Comparison of ENCODE assay signal across 31 cellular contexts in the genomic region with DNA sequence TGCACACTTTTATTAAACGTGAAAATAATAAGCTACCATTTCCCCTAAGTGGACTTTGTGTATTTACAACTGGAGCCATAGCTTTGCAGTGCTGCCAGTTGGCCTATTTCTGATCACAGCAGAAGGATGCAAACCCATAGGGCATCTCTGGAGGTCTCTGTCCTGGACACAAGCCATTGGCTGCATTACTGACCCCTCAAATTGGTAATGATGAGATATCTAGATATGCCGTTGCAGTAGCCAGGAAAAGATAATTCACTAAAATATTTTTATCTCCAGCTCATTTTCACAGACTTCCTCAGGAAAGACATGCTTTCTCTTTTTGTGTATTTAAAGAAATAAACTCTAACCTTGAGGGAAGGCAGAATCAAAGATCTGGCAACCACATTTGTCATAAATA.
"Had no signal": no experiment of that assay in that cellular context is flagged by ENCODE, and none has a peak within 500 bp of the region (broad histone marks: within the 10 kb centered on the region; RNA-seq: fewer than 3 reads in every experiment).

No MANE protein-coding gene starts in this region.

- DNase-seq: activated effector memory CD4-positive, alpha-beta T cell treated with anti-CD3 and anti-CD28 coated beads, Interleukin-2, amount 50 U/mL, for 16 hours; activated effector memory CD4-positive, alpha-beta T cell treated with Interleukin-2 at 50 U/mL for 16 hours; activated gamma-delta T cell; activated gamma-delta T cell treated with Interleukin-2 at 50 U/mL for 16 hours; activated naive CD4-positive, alpha-beta T cell; activated naive CD4-positive, alpha-beta T cell treated with anti-CD3 and anti-CD28 coated beads for 36 hours; activated naive CD4-positive, alpha-beta T cell treated with anti-CD3 and anti-CD28 coated beads, Interleukin-2, amount 10 ng/mL, durations not matched to agents 7 days and 5 days; activated naive CD4-positive, alpha-beta T cell treated with anti-CD3 and anti-CD28 coated beads, Interleukin-2, amount 50 U/mL, for 16 hours; activated naive CD4-positive, alpha-beta T cell treated with Interleukin-2 at 50 U/mL for 16 hours; activated naive CD8-positive, alpha-beta T cell treated with anti-CD3 and anti-CD28 coated beads for 36 hours; activated naive CD8-positive, alpha-beta T cell treated with anti-CD3 and anti-CD28 coated beads, Interleukin-2, amount 10 ng/mL, durations not matched to agents 7 days and 5 days; activated naive CD8-positive, alpha-beta T cell treated with anti-CD3 and anti-CD28 coated beads, Interleukin-2, amount 50 U/mL, for 24 hours; activated T-cell treated with anti-CD3 and anti-CD28 coated beads, Interleukin-2, amount 50 U/mL, for 24 hours; activated T-cell treated with anti-CD3 and anti-CD28 coated beads, Interleukin-2, amount 50 U/mL, for 4 hours; activated T-cell treated with anti-CD3 and anti-CD28 coated beads, Interleukin-2, amount 50 U/mL, for 48 hours; activated T-cell treated with anti-CD3 and anti-CD28 coated beads, Interleukin-2, amount 50 U/mL, for 72 hours; adrenal gland; amniotic stem cell; amygdala; anterior cingulate cortex; aorta; body of pancreas; brain microvascular endothelial cell; caudate nucleus; central memory CD4-positive, alpha-beta T cell; cerebellar nuclear complex had no signal

- H3K9me3 ChIP-seq: ascending aorta, body of pancreas, breast epithelium had no signal

- H3K4me3 ChIP-seq: adrenal gland, ascending aorta, body of pancreas, breast epithelium, cardiac muscle cell had no signal

- H3K27ac ChIP-seq: adrenal gland, ascending aorta, body of pancreas, brain microvascular endothelial cell, breast epithelium, cardiac muscle cell had no signal

- H3K4me1 ChIP-seq: adrenal gland, ascending aorta, breast epithelium had no signal

- H3K27me3 ChIP-seq: adrenal gland, ascending aorta, body of pancreas, brain microvascular endothelial cell, breast epithelium, cardiac muscle cell had no signal

- H3K36me3 ChIP-seq: adrenal gland, ascending aorta, brain microvascular endothelial cell, breast epithelium, cardiac muscle cell had no signal

- ATAC-seq: activated naive CD4-positive, alpha-beta T cell treated with anti-CD3 and anti-CD28 coated beads, Interleukin-2, amount 50 U/mL, for 72 hours; activated naive CD8-positive, alpha-beta T cell treated with anti-CD3 and anti-CD28 coated beads, Interleukin-2, amount 50 U/mL, for 24 hours; activated T-cell treated with anti-CD3 and anti-CD28 coated beads, Interleukin-2, amount 50 U/mL, for 4 hours; activated T-cell treated with anti-CD3 and anti-CD28 coated beads, Interleukin-2, amount 50 U/mL, for 72 hours; activated T-helper 17 cell treated with anti-CD3 and anti-CD28 coated beads, Interleukin-2, amount 50 U/mL, for 72 hours; body of pancreas had no signal
